ENCODE assay signal across 8 cellular contexts in genomic region chr10:69914373-69915268, GRCh38.
DNase-seq lines count a peak whose midpoint lies in the region; ATAC-seq, FAIRE-seq and TF ChIP-seq lines count a peak whose summit lies in the region.

No MANE protein-coding gene starts in this region.

- 25 to 32% methylated on average over 12 of the region's 13 CpGs for WGBS in tibial nerve, 2 donors

- no peaks in the 10 kb centered on the region for H4K20me1 ChIP-seq in DOHH2 (ENCODE audit: control insufficient read depth, insufficient read depth, low read depth, low read length)

- ATAC-seq in HG03045 (IDR thresholded peaks at IDR 0.05; ENCODE audit: unreplicated experiment) = no peak

- no peaks in the 10 kb centered on the region for H3K9me2 ChIP-seq in DOHH2 (replicated peaks; ENCODE audit: control insufficient read depth, low read length)

- H3K36me3 ChIP-seq in DOHH2 (ENCODE audit: control insufficient read depth, low read length) (no peaks in the 10 kb centered on the region), parathyroid adenoma (ENCODE audit: control insufficient read depth, insufficient read depth, low read length) (no peaks in the 10 kb centered on the region), tibial nerve (no peaks in the 10 kb centered on the region)

- H3K79me2 ChIP-seq in DOHH2 (ENCODE audit: control insufficient read depth, low read length) (no peaks in the 10 kb centered on the region), parathyroid adenoma (no peaks in the 10 kb centered on the region)

- H3F3A ChIP-seq in DOHH2 (ENCODE audit: control insufficient read depth, insufficient read depth) = no peaks in the 10 kb centered on the region

- no peak for TF ChIP-seq EP300 in tibial nerve (IDR thresholded peaks at IDR 0.05)

- H2AFZ ChIP-seq in parathyroid adenoma = no peak overlapping the region

- H3K9me3 ChIP-seq in DOHH2 (ENCODE audit: control insufficient read depth, insufficient read depth, low read length) = no peaks in the 10 kb centered on the region
- H3K9me3 ChIP-seq in parathyroid adenoma (ENCODE audit: control insufficient read depth, low read length) = no peaks in the 10 kb centered on the region
- H3K9me3 ChIP-seq in tibial nerve = no peaks in the 10 kb centered on the region

- TF ChIP-seq CTCF in DOHH2 (IDR thresholded peaks at IDR 0.05; ENCODE audit: low read depth, low read length, poor library complexity, severe bottlenecking) (peak; percentile 98), RWPE1 (conservative IDR thresholded peaks at IDR 0.05; ENCODE audit: low read depth) (peak; percentile 92), parathyroid adenoma (IDR thresholded peaks at IDR 0.05) (peak; percentile 95), tibial nerve (IDR thresholded peaks at IDR 0.05) (peak; percentile 74 to 91 (median 84))

- H3K4me1 ChIP-seq in DOHH2 (ENCODE audit: control insufficient read depth, low read length) (no peaks in the 10 kb centered on the region), parathyroid adenoma (no peaks in the 10 kb centered on the region), tibial nerve (peaks cover 0 to 32% (median 3%) of the 10 kb centered on the region in 4 donors)

- DNase-seq in HTR-8/SVneo (ENCODE audit: insufficient read length, low spot score) = peak; percentile 82
- DNase-seq in RWPE1 (ENCODE audit: low spot score) = peak; percentile 79
- peak; percentile 28 for DNase-seq in activated gamma-delta T cell treated with Interleukin-2 at 50 U/mL for 16 hours
- DNase-seq in glomerular endothelial cell (ENCODE audit: extremely low read depth, low read depth, low spot score) = peak; percentile 25
- DNase-seq in tibial nerve (ENCODE audit: low spot score in 2 of 2) = peak; percentile 57 to 70

- H3K27me3 ChIP-seq in DOHH2 (ENCODE audit: control insufficient read depth, low read length) = peaks cover 3% of the 10 kb centered on the region; the same call in 1 of the 2 replicates
- H3K27me3 ChIP-seq in parathyroid adenoma (ENCODE audit: control insufficient read depth, insufficient read depth, low read length) = no peaks in the 10 kb centered on the region
- H3K27me3 ChIP-seq in tibial nerve = no peaks in the 10 kb centered on the region

- no peak overlapping the region for H3K9ac ChIP-seq in parathyroid adenoma

- H3K4me2 ChIP-seq in DOHH2 (ENCODE audit: low read length) (no peak overlapping the region), parathyroid adenoma (ENCODE audit: low read length) (no peak overlapping the region)

- POLR2A ChIA-PET in RWPE1 (lab: Yijun Ruan, JAX; ENCODE audit: low non-redundant PET) = no interaction called here

- CTCF ChIA-PET in RWPE1 (lab: Yijun Ruan, JAX) = interaction anchor here (0.6 to 3.5 kb wide), 57 partner anchors 10 to 1886 kb away, joined by 3 to 31 read pairs (median 5); partner anchors contain the start of gene COL13A1

- H3K27ac ChIP-seq in DOHH2 (ENCODE audit: low read depth, low read length) (no peak overlapping the region), RWPE1 (no peak overlapping the region), parathyroid adenoma (no peak overlapping the region), tibial nerve (no peak overlapping the region)

- peak; percentile 76 for FAIRE-seq in HTR-8/SVneo (lab: Jason Lieb, UNC)

- no peak for TF ChIP-seq POLR2A in tibial nerve (IDR thresholded peaks at IDR 0.05)

- H3K4me3 ChIP-seq in DOHH2 (ENCODE audit: low read length) (no peak overlapping the region), parathyroid adenoma (ENCODE audit: low read depth, low read length) (no peak overlapping the region), tibial nerve (no peak overlapping the region)

Comparison
In these comparisons a context has a peak if more than half of its experiments do, and no peak if none do; other contexts are left out.
1. DNase-seq: peak in every context shown above with its lines; median percentile 82 in HTR-8/SVneo; 79 in RWPE1; 64 in tibial nerve; 28 in activated gamma-delta T cell treated with Interleukin-2 at 50 U/mL for 16 hours; 25 in glomerular endothelial cell.